In the genomic region with DNA sequence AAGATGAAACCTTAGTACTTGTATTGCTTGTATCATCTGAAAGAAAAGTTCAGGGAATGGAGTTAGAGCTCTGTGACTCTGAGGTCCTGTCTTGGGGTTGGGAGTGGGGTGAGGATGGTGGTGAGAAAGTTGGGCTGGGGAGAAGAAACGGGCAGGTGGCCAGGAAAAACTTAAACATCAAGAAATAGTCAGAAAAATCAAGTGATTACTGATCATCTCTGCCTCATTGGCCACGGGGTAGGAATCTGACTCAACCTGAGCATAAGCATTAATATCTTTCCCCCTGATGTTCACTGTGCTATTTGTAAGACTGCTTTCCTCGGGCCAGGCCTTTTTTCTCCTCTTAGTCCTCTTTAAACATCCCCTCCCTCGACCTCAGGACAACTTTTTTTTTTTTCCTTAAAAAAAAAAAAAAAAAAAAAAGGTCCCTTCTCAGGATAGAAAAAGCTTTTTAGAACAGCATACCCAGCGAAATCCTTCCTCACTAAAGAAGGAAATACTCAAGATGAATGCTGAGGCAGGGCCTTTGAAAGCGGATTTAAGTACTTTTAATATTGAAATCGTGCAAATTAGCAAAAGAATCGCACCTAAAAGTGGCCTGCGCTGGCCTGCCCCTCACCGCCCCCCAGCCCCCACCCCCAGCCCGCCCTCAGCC, we compare ENCODE assay signal across 14 cellular contexts. TPM values are rescaled to one million over a fixed set of nuclear protein-coding genes. Genes with fewer than 3 reads are reported as not detected.
A peak's percentile ranks its signal among the peaks of the same experiment; 100 is the strongest.
DNase-seq lines count a peak whose midpoint lies in the region; ATAC-seq, FAIRE-seq and TF ChIP-seq lines count a peak whose summit lies in the region.
"Had no signal": no experiment of that assay in that cellular context is flagged by ENCODE, and none has a peak within 500 bp of the region (broad histone marks: within the 10 kb centered on the region; RNA-seq: fewer than 3 reads in every experiment).

No MANE protein-coding gene starts in this region.

- H3K4me1 Mint-ChIP-seq in natural killer cell, result peaks cover 21 to 33% of the 10 kb centered on the region in 2 donors

- intact Hi-C loops in spleen (cut with DNase I; ENCODE audit: low total_unique reads), result no loop called here
- intact Hi-C loops in natural killer cell (cut with micrococcal nuclease), result no loop called here

- TF ChIP-seq POLR2A in spleen (IDR thresholded peaks at IDR 0.05) (no peak), GM12892 (IDR thresholded peaks at IDR 0.05; ENCODE audit: low read depth, low read length) (no peak)

- H3K27ac ChIP-seq in iPS-18a (ENCODE audit: low read length) (no peak overlapping the region), spleen (peak overlapping the region in 7 of 8 donors; percentile 22 to 94 (median 86))
- H3K27ac ChIP-seq: gastrocnemius medialis had no signal

- H3K36me3 Mint-ChIP-seq in natural killer cell, result no peaks in the 10 kb centered on the region

- H3K9ac ChIP-seq in iPS-18a (ENCODE audit: low read length), result no peak overlapping the region

- H3K4me3 ChIP-seq in iPS-18a (ENCODE audit: low read length) (peak overlapping the region; percentile 59), spleen (peak overlapping the region in 4 of 8 donors; percentile 59 to 81 (median 69))

- H3K9me3 Mint-ChIP-seq in natural killer cell, result peaks cover 0 to 4% of the 10 kb centered on the region in 2 donors
- H3K9me3 Mint-ChIP-seq: activated naive CD4-positive, alpha-beta T cell treated with anti-CD3 and anti-CD28 coated beads, Interleukin-2, amount 50 U/mL, for 72 hours had no signal

- WGBS in spleen, 5 donors, result 24 to 36% (median 26%) methylated on average over 10 to 11 of the region's 11 CpGs

- H3K27me3 Mint-ChIP-seq in natural killer cell (ENCODE audit: low read depth in 2 of 2), result peaks cover 42 to 47% of the 10 kb centered on the region in 2 donors

- DNase-seq in HCEC 1CT, result peak; percentile 78
- peak; percentile 59 for DNase-seq in astrocyte of the hippocampus (ENCODE audit: low read depth, low spot score)
- DNase-seq in spleen, result no peak
- no peak for DNase-seq in natural killer cell
- no peak for DNase-seq in GM12892 (ENCODE audit: insufficient read length)
- no peak for DNase-seq in stimulated activated CD4-positive, alpha-beta T cell treated with anti-CD3 and anti-CD28 coated beads, Interleukin-2, amount 100 ng/mL, for 48 hours
- DNase-seq: activated CD4-positive, alpha-beta T cell treated with anti-CD3 and anti-CD28 coated beads, Interleukin-2, amount 10 ng/mL, durations not matched to agents 24 days and 14 days; Caco-2; gastrocnemius medialis; NCI-H187 had no signal

- no peaks in the 10 kb centered on the region for H3K36me3 ChIP-seq in iPS-18a (ENCODE audit: control insufficient read depth, low read depth, low read length)
- no peaks in the 10 kb centered on the region for H3K36me3 ChIP-seq in spleen
- H3K36me3 ChIP-seq: gastrocnemius medialis had no signal

- no peak overlapping the region for H3K27ac Mint-ChIP-seq in natural killer cell
- H3K27ac Mint-ChIP-seq: activated CD4-positive, alpha-beta T cell treated with anti-CD3 and anti-CD28 coated beads, Interleukin-2, amount 10 ng/mL, durations not matched to agents 24 days and 14 days; activated naive CD4-positive, alpha-beta T cell treated with anti-CD3 and anti-CD28 coated beads, Interleukin-2, amount 50 U/mL, for 72 hours had no signal

- no peaks in the 10 kb centered on the region for H3K9me3 ChIP-seq in iPS-18a (ENCODE audit: control insufficient read depth, low read depth, low read length)
- H3K9me3 ChIP-seq in spleen, result no peaks in the 10 kb centered on the region
- H3K9me3 ChIP-seq: Caco-2, gastrocnemius medialis had no signal

- H3K27me3 ChIP-seq in iPS-18a (ENCODE audit: control insufficient read depth, insufficient read depth, low read length), result peaks cover 81% of the 10 kb centered on the region
- peaks cover 0 to 70% (median 12%) of the 10 kb centered on the region in 7 donors for H3K27me3 ChIP-seq in spleen (replicated peaks in 1 of 7)

- FAIRE-seq in GM12892 (lab: Jason Lieb, UNC), result no peak
- FAIRE-seq: RCC 7860 had no signal

- no peak overlapping the region for H3K4me3 Mint-ChIP-seq in natural killer cell
- H3K4me3 Mint-ChIP-seq: activated CD4-positive, alpha-beta T cell treated with anti-CD3 and anti-CD28 coated beads, Interleukin-2, amount 10 ng/mL, durations not matched to agents 24 days and 14 days had no signal

- H3K4me1 ChIP-seq in iPS-18a (ENCODE audit: control insufficient read depth, low read depth, low read length), result peaks cover 60% of the 10 kb centered on the region
- peaks cover 3 to 68% (median 26%) of the 10 kb centered on the region in 6 donors for H3K4me1 ChIP-seq in spleen

- no peak for ATAC-seq in natural killer cell
- ATAC-seq in GM19455 (IDR thresholded peaks at IDR 0.05; ENCODE audit: unreplicated experiment), result no peak
- ATAC-seq: activated naive CD4-positive, alpha-beta T cell treated with anti-CD3 and anti-CD28 coated beads, Interleukin-2, amount 50 U/mL, for 72 hours; gastrocnemius medialis had no signal

- TF ChIP-seq CTCF in spleen (IDR thresholded peaks at IDR 0.05 in 8 of 11, conservative IDR thresholded peaks at IDR 0.05 in 3 of 11) (no peak), natural killer cell (IDR thresholded peaks at IDR 0.05) (no peak)

RNA-seq across cellular contexts. Expression of a gene that starts 5.7 kb away (rescaled TPM):
- 10 to 100 TPM; 18.2 to 57.2 (median 27.7) TPM for total RNA-seq in spleen
- polyA plus RNA-seq in spleen, result 1 to 10 TPM; 2.6 to 7.8 (median 3.6) TPM
- under 1 TPM in 1 of 3 donors, not detected in 2; 0.35 TPM for total RNA-seq in natural killer cell
- 18.5 TPM for polyA plus RNA-seq in GM12892 (2012; ENCODE audit: missing spikeins)
- total RNA-seq: activated CD4-positive, alpha-beta T cell treated with anti-CD3 and anti-CD28 coated beads, Interleukin-2, amount 10 ng/mL, durations not matched to agents 24 days and 14 days had no signal

Comparison
In these comparisons a context has a peak if more than half of its experiments do, and no peak if none do; other contexts are left out.
1. DNase-seq: peak in HCEC 1CT (single experiment) and astrocyte of the hippocampus (single experiment); none in spleen (single experiment), natural killer cell (single experiment), GM12892 (single experiment) and stimulated activated CD4-positive, alpha-beta T cell treated with anti-CD3 and anti-CD28 coated beads, Interleukin-2, amount 100 ng/mL, for 48 hours (0 of 2).
2. RNA of a gene that starts 5.7 kb away (total RNA-seq): 18.2 to 57.2 TPM in spleen; 0.35 TPM in natural killer cell; every median in the first group is over 10 times any median in the second.